5 cellular contexts compared by ENCODE assay signal in genomic region chr9:133070985-133071384, GRCh38. TPM values are rescaled to one million over a fixed set of nuclear protein-coding genes. Genes with fewer than 3 reads are reported as not detected.
DNase-seq lines count a peak whose midpoint lies in the region; ATAC-seq, FAIRE-seq and TF ChIP-seq lines count a peak whose summit lies in the region.
"Not testable (repeated sequence)": the region's sequence is repeated elsewhere in the genome, so short reads cannot be mapped to it uniquely, and the experiment has no call there.

No MANE protein-coding gene starts in this region.

- not testable (repeated sequence) for H3K4me1 ChIP-seq in K562 (replicated peaks in 1 of 2; ENCODE audit: control insufficient read depth in 2 of 2, insufficient read depth in 2 of 2, low read length in 2 of 2); kidney (ENCODE audit: control insufficient read depth in 1 of 2, insufficient read depth in 1 of 2, low read depth in 1 of 2, low read length in 2 of 2); upper lobe of right lung

- FAIRE-seq in K562 (lab: Jason Lieb, UNC); kidney (lab: Jason Lieb, UNC): not testable (repeated sequence)

- not testable (repeated sequence) for H3K4me3 ChIP-seq in K562; kidney (ENCODE audit: low read length in 2 of 2); upper lobe of right lung

- not testable (repeated sequence) for H3K9ac ChIP-seq in K562 (ENCODE audit: insufficient read depth in 1 of 2, low read depth in 2 of 2, low read length in 2 of 2); kidney (ENCODE audit: low read length in 2 of 2)

- not testable (repeated sequence) for TF ChIP-seq CTCF in RWPE1 (conservative IDR thresholded peaks at IDR 0.05; ENCODE audit: low read depth); K562 (IDR thresholded peaks at IDR 0.05 in 2 of 3, conservative IDR thresholded peaks at IDR 0.05 in 1 of 3; ENCODE audit: insufficient read depth in 2 of 3, low read depth in 1 of 3, low read length in 3 of 3); kidney (IDR thresholded peaks at IDR 0.05; ENCODE audit: borderline replicate concordance, extremely low read depth, insufficient read depth); upper lobe of right lung (IDR thresholded peaks at IDR 0.05)

- not testable (repeated sequence) for DNase-seq in RWPE1 (ENCODE audit: low spot score); K562 (ENCODE audit: extremely low read depth in 1 of 4, low spot score in 3 of 4)
- peak; percentile 48 for DNase-seq in kidney
- DNase-seq in posterior vena cava (ENCODE audit: low spot score): peak; percentile 40
- peak; percentile 12 for DNase-seq in upper lobe of right lung

- intact Hi-C loops in K562 (cut with micrococcal nuclease); kidney (cut with DNase I); posterior vena cava (cut with DNase I); upper lobe of right lung (cut with DNase I): not testable (repeated sequence)

- POLR2A ChIA-PET in RWPE1 (lab: Yijun Ruan, JAX; ENCODE audit: low non-redundant PET); K562 (lab: Yijun Ruan, JAX): not testable (repeated sequence)

- BruUV-seq in K562 (replicated peaks; lab: Mats Ljungman, UMichigan): not testable (repeated sequence)

- H3K27ac ChIP-seq in RWPE1: peak overlapping the region; percentile 12; the same call in 1 of the 2 replicates
- H3K27ac ChIP-seq in K562 (ENCODE audit: extremely low read depth, low read depth, low read length); kidney (ENCODE audit: low read depth in 2 of 2, low read length in 2 of 2); upper lobe of right lung: not testable (repeated sequence)

- not testable (repeated sequence) for H4K20me1 ChIP-seq in K562 (replicated peaks; ENCODE audit: control insufficient read depth, insufficient read depth, low read length)

- not testable (repeated sequence) for H3K9me3 ChIP-seq in K562 (replicated peaks; ENCODE audit: control insufficient read depth, insufficient read depth, low read depth, low read length); kidney (ENCODE audit: control insufficient read depth in 1 of 2, low read length in 2 of 2); upper lobe of right lung

- H2AFZ ChIP-seq in K562 (ENCODE audit: low read depth, low read length): not testable (repeated sequence)

- ATAC-seq in K562, upper lobe of right lung: not testable (repeated sequence)

- H3K79me2 ChIP-seq in K562 (ENCODE audit: control insufficient read depth, insufficient read depth, low read length): not testable (repeated sequence)

- not testable (repeated sequence) for TF ChIP-seq RAD21 in K562 (CRISPR knock-in tag; conservative IDR thresholded peaks at IDR 0.05 in 1 of 2, IDR thresholded peaks at IDR 0.05 in 1 of 2)

- in situ Hi-C loops in K562 (cut with MboI): not testable (repeated sequence)

- TF ChIP-seq POLR2A in K562 (conservative IDR thresholded peaks at IDR 0.05): not testable (repeated sequence)

- not testable (repeated sequence) for H3K27me3 ChIP-seq in K562 (ENCODE audit: control insufficient read depth in 2 of 2, insufficient read depth in 2 of 2, low read length in 2 of 2); upper lobe of right lung

- CTCF ChIA-PET in RWPE1 (lab: Yijun Ruan, JAX); K562 (lab: Yijun Ruan, JAX; ENCODE audit: low intra/inter-chr PET ratio): not testable (repeated sequence)

- H3K4me2 ChIP-seq in K562 (ENCODE audit: insufficient read depth, low read length): not testable (repeated sequence)

- TF ChIP-seq EP300 in K562 (IDR thresholded peaks at IDR 0.05; ENCODE audit: low read length): not testable (repeated sequence)

- 77% methylated on average over 6 of the region's 31 CpGs for WGBS in K562 (ENCODE audit: insufficient coverage, low coverage, missing lambda C conversion rate)

- not testable (repeated sequence) for H3K36me3 ChIP-seq in K562 (ENCODE audit: control insufficient read depth, insufficient read depth, low read length); kidney (ENCODE audit: control insufficient read depth in 1 of 2, insufficient read depth in 2 of 2, low read length in 2 of 2); upper lobe of right lung

- not testable (repeated sequence) for H3K9me1 ChIP-seq in K562 (ENCODE audit: control insufficient read depth, insufficient read depth, low read length)

TF ChIP-seq in K562, 482 proteins besides CTCF, POLR2A, EP300 and RAD21:
- TF ChIP-seq EGR1 (conservative IDR thresholded peaks at IDR 0.05): 0 out of 2 replicates have a peak, but pooled peaks have one; percentile 13

RNA-seq across cellular contexts. Expression of gene CEL, which starts 9.2 kb away (rescaled TPM):
- 2.0 and 6.1 TPM in 2 replicates for total RNA-seq in K562 (2011; cell fraction: chromatin; rRNA removed; ENCODE audit: low replicate concordance)
- 2.8 and 3.8 TPM in 2 replicates for total RNA-seq in K562 (2011; cell fraction: nucleolus; rRNA removed)
- 2.3 TPM in 2 replicates for total RNA-seq in K562 (2011; cell fraction: nucleoplasm; rRNA removed)
- 0.09 and 0.45 TPM in 2 replicates for total RNA-seq in K562 (2014; rRNA removed)
- 0.15 and 0.16 TPM in 2 replicates for total RNA-seq in K562 (2014; rRNA removed; fragmentation: Illumina TruSeq; extraction: Trizol)
- total RNA-seq in K562 (2015; rRNA removed; fragmentation: Illumina TruSeq; extraction: Trizol): 0.51 and 0.53 TPM in 2 replicates
- total RNA-seq in K562 (2021): 3.0 and 4.0 TPM in 2 replicates
- polyA plus RNA-seq in K562 (2011; rRNA removed): 0.46 and 0.65 TPM in 2 replicates
- polyA plus RNA-seq in K562 (2011; cell fraction: cytosol; rRNA removed): 0.32 and 0.43 TPM in 2 replicates
- 2.8 and 6.2 TPM in 2 replicates for polyA plus RNA-seq in K562 (2011; cell fraction: nucleus; rRNA removed)
- polyA plus RNA-seq in K562 (2012): 0.77 and 2.3 TPM in 2 replicates
- polyA plus RNA-seq in K562 (2014; fragmentation: Illumina TruSeq; extraction: Trizol): 0.62 and 0.91 TPM in 2 replicates
- not detected for polyA plus RNA-seq in K562 (2014; fragmentation: Nextera tagmentation; extraction: Ambion mirVana)
- 0.57 and 0.77 TPM in 2 replicates for polyA plus RNA-seq in K562 (2014; rRNA removed)
- polyA minus RNA-seq in K562 (2011; rRNA and poly(A)+ RNA removed): 0.14 and 0.21 TPM in 2 replicates
- not detected in 2 replicates for polyA minus RNA-seq in K562 (2011; cell fraction: cytosol; rRNA and poly(A)+ RNA removed)
- 0.54 and 0.89 TPM in 2 replicates for polyA minus RNA-seq in K562 (2011; cell fraction: nucleus; rRNA and poly(A)+ RNA removed)
- 1.0 TPM for total RNA-seq in kidney
- polyA plus RNA-seq in kidney (ENCODE audit: insufficient read depth, low read depth, low replicate concordance): 16.7 TPM
- total RNA-seq in posterior vena cava: 1 to 10 TPM in 1 of 2 donors, under 1 TPM in 1; 0.51 to 2.8 TPM
- total RNA-seq in upper lobe of right lung: 0.75 TPM

RNA-seq across cellular contexts. Expression of gene GTF3C5, which starts 40.2 kb away (rescaled TPM):
- total RNA-seq in K562 (2011; cell fraction: chromatin; rRNA removed; ENCODE audit: low replicate concordance): 66.1 and 166 TPM in 2 replicates
- 99.4 and 113 TPM in 2 replicates for total RNA-seq in K562 (2011; cell fraction: nucleolus; rRNA removed)
- 67.0 and 84.1 TPM in 2 replicates for total RNA-seq in K562 (2011; cell fraction: nucleoplasm; rRNA removed)
- 118 and 134 TPM in 2 replicates for total RNA-seq in K562 (2014; rRNA removed)
- total RNA-seq in K562 (2014; rRNA removed; fragmentation: Illumina TruSeq; extraction: Trizol): 43.2 and 58.5 TPM in 2 replicates
- 80.7 and 83.7 TPM in 2 replicates for total RNA-seq in K562 (2015; rRNA removed; fragmentation: Illumina TruSeq; extraction: Trizol)
- total RNA-seq in K562 (2021): 106 and 110 TPM in 2 replicates
- 80.2 TPM in 2 replicates for polyA plus RNA-seq in K562 (2011; rRNA removed)
- 88.7 and 143 TPM in 2 replicates for polyA plus RNA-seq in K562 (2011; cell fraction: cytosol; rRNA removed)
- 254 and 348 TPM in 2 replicates for polyA plus RNA-seq in K562 (2011; cell fraction: nucleus; rRNA removed)
- polyA plus RNA-seq in K562 (2012): 75.0 and 82.6 TPM in 2 replicates
- 105 and 107 TPM in 2 replicates for polyA plus RNA-seq in K562 (2014; fragmentation: Illumina TruSeq; extraction: Trizol)
- 1 to 10 TPM; 3.8 to 8.4 TPM for polyA plus RNA-seq in K562 (2014; fragmentation: Nextera tagmentation; extraction: Ambion mirVana)
- polyA plus RNA-seq in K562 (2014; rRNA removed): 95.1 and 107 TPM in 2 replicates
- polyA minus RNA-seq in K562 (2011; rRNA and poly(A)+ RNA removed): 52.2 and 85.8 TPM in 2 replicates
- polyA minus RNA-seq in K562 (2011; cell fraction: cytosol; rRNA and poly(A)+ RNA removed): 57.6 and 64.2 TPM in 2 replicates
- 59.4 and 67.3 TPM in 2 replicates for polyA minus RNA-seq in K562 (2011; cell fraction: nucleus; rRNA and poly(A)+ RNA removed)
- total RNA-seq in kidney: 47.7 TPM
- polyA plus RNA-seq in kidney (ENCODE audit: insufficient read depth, low read depth, low replicate concordance): 38.0 TPM
- 10 to 100 TPM; 25.9 to 27.9 TPM for total RNA-seq in posterior vena cava
- 41.7 TPM for total RNA-seq in upper lobe of right lung

RNA-seq across cellular contexts. Expression of gene RALGDS, which starts 50.1 kb away (rescaled TPM):
- 62.0 and 176 TPM in 2 replicates for total RNA-seq in K562 (2011; cell fraction: chromatin; rRNA removed; ENCODE audit: low replicate concordance)
- 78.8 and 97.7 TPM in 2 replicates for total RNA-seq in K562 (2011; cell fraction: nucleolus; rRNA removed)
- 55.4 and 58.4 TPM in 2 replicates for total RNA-seq in K562 (2011; cell fraction: nucleoplasm; rRNA removed)
- total RNA-seq in K562 (2014; rRNA removed) (27.1 and 36.2 TPM in 2 replicates), K562 (2014; rRNA removed; fragmentation: Illumina TruSeq; extraction: Trizol) (9.4 and 12.0 TPM in 2 replicates), K562 (2015; rRNA removed; fragmentation: Illumina TruSeq; extraction: Trizol) (25.8 and 25.9 TPM in 2 replicates), K562 (2021) (28.6 and 37.3 TPM in 2 replicates), kidney (43.3 TPM), posterior vena cava (10 to 100 TPM; 27.6 to 28.3 TPM), upper lobe of right lung (66.3 TPM)
- polyA plus RNA-seq in K562 (2011; rRNA removed) (40.3 and 45.9 TPM in 2 replicates), K562 (2014; fragmentation: Illumina TruSeq; extraction: Trizol) (28.7 and 34.9 TPM in 2 replicates), K562 (2014; fragmentation: Nextera tagmentation; extraction: Ambion mirVana) (1 to 10 TPM in 1 of 2 experiments, under 1 TPM in 1; 0.75 to 2.4 TPM), K562 (2014; rRNA removed) (39.5 and 43.3 TPM in 2 replicates), kidney (ENCODE audit: insufficient read depth, low read depth, low replicate concordance) (13.0 TPM)
- polyA plus RNA-seq in K562 (2011; cell fraction: cytosol; rRNA removed): 34.7 and 62.2 TPM in 2 replicates
- polyA plus RNA-seq in K562 (2011; cell fraction: nucleus; rRNA removed): 170 and 326 TPM in 2 replicates
- polyA plus RNA-seq in K562 (2012): 26.3 and 47.2 TPM in 2 replicates
- polyA minus RNA-seq in K562 (2011; rRNA and poly(A)+ RNA removed): 12.0 and 17.4 TPM in 2 replicates
- polyA minus RNA-seq in K562 (2011; cell fraction: cytosol; rRNA and poly(A)+ RNA removed): 13.6 and 18.5 TPM in 2 replicates
- 30.2 and 36.5 TPM in 2 replicates for polyA minus RNA-seq in K562 (2011; cell fraction: nucleus; rRNA and poly(A)+ RNA removed)
